ENCODE assay signal across 16 cellular contexts in genomic region chr1:190837888-190838287, GRCh38.
DNase-seq lines count a peak whose midpoint lies in the region; ATAC-seq, FAIRE-seq and TF ChIP-seq lines count a peak whose summit lies in the region.
"Had no signal": no experiment of that assay in that cellular context is flagged by ENCODE, and none has a peak within 500 bp of the region (broad histone marks: within the 10 kb centered on the region; RNA-seq: fewer than 3 reads in every experiment).

No MANE protein-coding gene starts in this region.

- no peaks in the 10 kb centered on the region for H3K27me3 Mint-ChIP-seq in GM23338 (ENCODE audit: insufficient read depth, low read depth, poor library complexity)
- H3K27me3 Mint-ChIP-seq: CD4-positive, alpha-beta memory T cell had no signal

- H3K4me2 ChIP-seq in GM23338: no peak overlapping the region
- no peak overlapping the region for H3K4me2 ChIP-seq in K562 (ENCODE audit: insufficient read depth, low read length)
- H3K4me2 ChIP-seq: A549 had no signal

- H3K36me3 ChIP-seq in GM23338 (ENCODE audit: insufficient read depth) (no peaks in the 10 kb centered on the region), K562 (ENCODE audit: control insufficient read depth, insufficient read depth, low read length) (no peaks in the 10 kb centered on the region)
- H3K36me3 ChIP-seq: BE2C had no signal

- H3K9me1 ChIP-seq in K562 (ENCODE audit: control insufficient read depth, insufficient read depth, low read length): no peaks in the 10 kb centered on the region

- CTCF ChIA-PET in K562 (lab: Yijun Ruan, JAX; ENCODE audit: low intra/inter-chr PET ratio): no interaction called here

- H3K27ac Mint-ChIP-seq in GM23338: no peak overlapping the region
- H3K27ac Mint-ChIP-seq in activated naive CD4-positive, alpha-beta T cell treated with anti-CD3 and anti-CD28 coated beads, Interleukin-2, amount 50 U/mL, for 72 hours: no peak overlapping the region
- H3K27ac Mint-ChIP-seq: CD4-positive, alpha-beta memory T cell had no signal

- in situ Hi-C loops in K562 (cut with MboI): no loop called here

- no peak for TF ChIP-seq EP300 in K562 (IDR thresholded peaks at IDR 0.05; ENCODE audit: low read length)

- no TSS peak for BruUV-seq in K562 (replicated peaks; lab: Mats Ljungman, UMichigan)

- H3K4me1 Mint-ChIP-seq in GM23338: no peaks in the 10 kb centered on the region
- H3K4me1 Mint-ChIP-seq: CD4-positive, alpha-beta memory T cell had no signal

- no peaks in the 10 kb centered on the region for H3K4me1 ChIP-seq in GM23338 (ENCODE audit: insufficient read depth)
- H3K4me1 ChIP-seq in K562 (replicated peaks in 1 of 2; ENCODE audit: control insufficient read depth in 2 of 2, insufficient read depth in 2 of 2, low read length in 2 of 2): no peaks in the 10 kb centered on the region
- H3K4me1 ChIP-seq: A549, BE2C had no signal

- TF ChIP-seq RAD21 in K562 (CRISPR knock-in tag; conservative IDR thresholded peaks at IDR 0.05 in 1 of 2, IDR thresholded peaks at IDR 0.05 in 1 of 2): no peak

- no peak overlapping the region for H3K9ac ChIP-seq in K562 (ENCODE audit: insufficient read depth in 1 of 2, low read depth in 2 of 2, low read length in 2 of 2)
- H3K9ac ChIP-seq: GM23248 had no signal

- ATAC-seq in GM23338 (no peak), K562 (peak; percentile 76)
- ATAC-seq in activated naive CD4-positive, alpha-beta T cell treated with anti-CD3 and anti-CD28 coated beads, Interleukin-2, amount 50 U/mL, for 72 hours: no peak
- ATAC-seq: A549 had no signal

- H3K27ac ChIP-seq in GM23338 (ENCODE audit: low read depth) (no peak overlapping the region), K562 (ENCODE audit: extremely low read depth, low read depth, low read length) (peak overlapping the region; percentile 33; the same call in 1 of the 3 replicates)
- H3K27ac ChIP-seq: A549, C4-2B, GM23248 had no signal

- 0% methylated on average over 3 of the region's 3 CpGs for WGBS in K562 (ENCODE audit: insufficient coverage, low coverage, missing lambda C conversion rate)

- H3K9me2 ChIP-seq in GM23338 (ENCODE audit: insufficient read depth): no peaks in the 10 kb centered on the region

- no peak overlapping the region for H3K4me3 ChIP-seq in GM23338
- H3K4me3 ChIP-seq in K562: no peak overlapping the region
- H3K4me3 ChIP-seq: A549, GM23248 had no signal

- H3K4me3 Mint-ChIP-seq in GM23338: no peak overlapping the region
- H3K4me3 Mint-ChIP-seq: CD4-positive, alpha-beta memory T cell had no signal

- intact Hi-C loops in K562 (cut with micrococcal nuclease): no loop called here

- H3K9me3 Mint-ChIP-seq in GM23338: no peaks in the 10 kb centered on the region
- H3K9me3 Mint-ChIP-seq in activated naive CD4-positive, alpha-beta T cell treated with anti-CD3 and anti-CD28 coated beads, Interleukin-2, amount 50 U/mL, for 72 hours: peaks cover 11 to 18% of the 10 kb centered on the region in 2 donors

- no peaks in the 10 kb centered on the region for H3K79me2 ChIP-seq in GM23338 (replicated peaks; ENCODE audit: insufficient read depth)
- H3K79me2 ChIP-seq in K562 (ENCODE audit: control insufficient read depth, insufficient read depth, low read length): no peaks in the 10 kb centered on the region

- H3K9me3 ChIP-seq in K562 (replicated peaks; ENCODE audit: control insufficient read depth, insufficient read depth, low read depth, low read length): no peaks in the 10 kb centered on the region; the same call in 1 of the 2 replicates
- H3K9me3 ChIP-seq: A549, BE2C had no signal

- H4K20me1 ChIP-seq in GM23338 (replicated peaks; ENCODE audit: insufficient read depth) (no peaks in the 10 kb centered on the region), K562 (replicated peaks; ENCODE audit: control insufficient read depth, insufficient read depth, low read length) (no peaks in the 10 kb centered on the region)

- no peak for FAIRE-seq in K562 (lab: Jason Lieb, UNC)
- FAIRE-seq: A549, GM12891, GM19239 had no signal

- DNase-seq in GM23338 (ENCODE audit: low spot score) (no peak), OCI-M1 (lab: John Stamatoyannopoulos, UW) (peak; percentile 83), K562 (ENCODE audit: extremely low read depth in 1 of 4, low spot score in 3 of 4) (peak in 1 of 4 experiments; percentile 45), hypothalamus (lab: John Stamatoyannopoulos, UW) (no peak)
- DNase-seq in activated naive CD4-positive, alpha-beta T cell treated with anti-CD3 and anti-CD28 coated beads, Interleukin-2, amount 50 U/mL, for 72 hours (ENCODE audit: low spot score in 2 of 2): no peak
- no peak for DNase-seq in activated naive CD4-positive, alpha-beta T cell (lab: John Stamatoyannopoulos, UW)
- DNase-seq: BE2C; CD4-positive, alpha-beta memory T cell; COR-L47; GM23248; H7; KBM-7 had no signal

- H3K36me3 Mint-ChIP-seq in GM23338 (ENCODE audit: low read depth): no peaks in the 10 kb centered on the region
- H3K36me3 Mint-ChIP-seq in activated naive CD4-positive, alpha-beta T cell treated with anti-CD3 and anti-CD28 coated beads, Interleukin-2, amount 50 U/mL, for 72 hours: peaks cover 0 to 5% of the 10 kb centered on the region in 2 donors
- H3K36me3 Mint-ChIP-seq: CD4-positive, alpha-beta memory T cell had no signal

- POLR2A ChIA-PET in K562 (lab: Yijun Ruan, JAX): no interaction called here

- no peak for TF ChIP-seq POLR2A in K562 (conservative IDR thresholded peaks at IDR 0.05)

- TF ChIP-seq CTCF in GM23338 (conservative IDR thresholded peaks at IDR 0.05; ENCODE audit: low read depth in 2 of 2): no peak
- TF ChIP-seq CTCF in K562 (IDR thresholded peaks at IDR 0.05 in 2 of 3, conservative IDR thresholded peaks at IDR 0.05 in 1 of 3; ENCODE audit: insufficient read depth in 2 of 3, low read depth in 1 of 3, low read length in 3 of 3): no peak

- peak overlapping the region; percentile 9; the same call in 1 of the 2 replicates for H2AFZ ChIP-seq in GM23338
- no peak overlapping the region for H2AFZ ChIP-seq in K562 (ENCODE audit: low read depth, low read length)
- H2AFZ ChIP-seq: GM23248 had no signal

- H3K27me3 ChIP-seq in GM23338 (ENCODE audit: insufficient read depth) (no peaks in the 10 kb centered on the region), K562 (ENCODE audit: control insufficient read depth in 2 of 2, insufficient read depth in 2 of 2, low read length in 2 of 2) (no peaks in the 10 kb centered on the region)
- H3K27me3 ChIP-seq: BE2C had no signal

- no peaks in the 10 kb centered on the region for H3F3A ChIP-seq in GM23338 (replicated peaks; ENCODE audit: low read depth)

TF ChIP-seq in GM23338, 12 proteins besides CTCF, POLR2A, EP300 and RAD21 (continues in another document):
- TF ChIP-seq ZNF114 (CRISPR knock-in tag; IDR thresholded peaks at IDR 0.05) (no peak), EZH2 (IDR thresholded peaks at IDR 0.05; ENCODE audit: low read depth, unreplicated experiment) (no peak), JUNB (IDR thresholded peaks at IDR 0.05; ENCODE audit: unreplicated experiment) (no peak), EZH2phosphoT487 (IDR thresholded peaks at IDR 0.05; ENCODE audit: unreplicated experiment) (no peak), STAT1 (IDR thresholded peaks at IDR 0.05; ENCODE audit: unreplicated experiment) (no peak), CREB1 (CRISPR knock-in tag; IDR thresholded peaks at IDR 0.05; ENCODE audit: low read depth) (no peak)

TF ChIP-seq in K562, 482 proteins besides CTCF, POLR2A, EP300 and RAD21:
- TF ChIP-seq RBM22 (IDR thresholded peaks at IDR 0.05; ENCODE audit: low read depth, low read length, poor library complexity, severe bottlenecking): no peak
- peak; percentile 68 for TF ChIP-seq MEIS2 (IDR thresholded peaks at IDR 0.05; ENCODE audit: partially characterized antibody)
- TF ChIP-seq DDX20 (tag; IDR thresholded peaks at IDR 0.05; ENCODE audit: low read depth): no peak
- TF ChIP-seq ZNF23 (CRISPR knock-in tag; IDR thresholded peaks at IDR 0.05): peak; percentile 52; the same call in 1 of the 2 replicates
- TF ChIP-seq CBFA2T3 (IDR thresholded peaks at IDR 0.05): peak; percentile 5; the same call in 1 of the 2 replicates
TF ChIP-seq in K562: peak in this region for 3.
